ENCODE assay signal across 1 cellular context in genomic region chr20:32207626-32208498, GRCh38.
TF ChIP-seq lines count a peak whose summit lies in the region.

PLAGL2 (minus strand) TSS chr20:32207743; CDS start chr20:32202178, 5,565 bp downstream.
POFUT1 (plus strand) TSS chr20:32207880; CDS start chr20:32207942, 62 bp downstream.

TF ChIP-seq in K562, 482 proteins besides CTCF, POLR2A, EP300 and RAD21 (continued from another document and continues in another):
- TF ChIP-seq CHD7 (IDR thresholded peaks at IDR 0.05; ENCODE audit: low read depth, low read length): no peak
- TF ChIP-seq MTA2 (IDR thresholded peaks at IDR 0.05; ENCODE audit: low read depth): no peak
- TF ChIP-seq HDAC8 (tag; IDR thresholded peaks at IDR 0.05): no peak
- 0 out of 2 replicates have a peak, but pooled peaks have one; percentile 25 for TF ChIP-seq CAMTA2 (CRISPR knock-in tag; conservative IDR thresholded peaks at IDR 0.05)
- TF ChIP-seq RBM17 (IDR thresholded peaks at IDR 0.05; ENCODE audit: borderline replicate concordance, low read depth, low read length): no peak
- TF ChIP-seq FOXK1 (CRISPR knock-in tag; IDR thresholded peaks at IDR 0.05; ENCODE audit: borderline replicate concordance): no peak; the same call in 1 of the 2 replicates
- TF ChIP-seq SREBF2 (CRISPR knock-in tag; IDR thresholded peaks at IDR 0.05): no peak
- TF ChIP-seq SAP30 (IDR thresholded peaks at IDR 0.05; ENCODE audit: borderline replicate concordance, insufficient read depth, low read depth, low read length, poor library complexity, severe bottlenecking): no peak
- TF ChIP-seq XRCC4 (IDR thresholded peaks at IDR 0.05; ENCODE audit: extremely low read depth, insufficient read depth, insufficient read length): no peak
- TF ChIP-seq MITF (IDR thresholded peaks at IDR 0.05): no peak
- TF ChIP-seq PHB2 (IDR thresholded peaks at IDR 0.05; ENCODE audit: low read depth): no peak
- TF ChIP-seq SAFB2 (IDR thresholded peaks at IDR 0.05; ENCODE audit: borderline replicate concordance, low read depth, low read length, severe bottlenecking): no peak
- no peak for TF ChIP-seq ZNF512 (tag; IDR thresholded peaks at IDR 0.05)
- no peak; the same call in 1 of the 2 replicates for TF ChIP-seq DEAF1 (CRISPR knock-in tag; IDR thresholded peaks at IDR 0.05)
- TF ChIP-seq ZNF23 (CRISPR knock-in tag; IDR thresholded peaks at IDR 0.05): no peak
- TF ChIP-seq TCF7L2 (IDR thresholded peaks at IDR 0.05; ENCODE audit: low read depth, low read length): no peak
- TF ChIP-seq SNRNP70 (optimal IDR thresholded peaks at IDR 0.05; ENCODE audit: low read depth, low read length): no peak
- TF ChIP-seq ZNF217 (CRISPR knock-in tag; IDR thresholded peaks at IDR 0.05): no peak
- no peak for TF ChIP-seq ZNF583 (CRISPR knock-in tag; IDR thresholded peaks at IDR 0.05)
- no peak for TF ChIP-seq ZNF165 (CRISPR knock-in tag; IDR thresholded peaks at IDR 0.05; ENCODE audit: borderline replicate concordance)
- peak in 1 of 2 experiments; percentile 79; a peak in 1 of 4 replicates for TF ChIP-seq BCLAF1 (IDR thresholded peaks at IDR 0.05; ENCODE audit: borderline replicate concordance in 1 of 2, control insufficient read depth in 1 of 2, low read depth in 2 of 2, low read length in 1 of 2)
- TF ChIP-seq ZNF707 (CRISPR knock-in tag; conservative IDR thresholded peaks at IDR 0.05): no peak
- no peak for TF ChIP-seq ZBTB49 (CRISPR knock-in tag; IDR thresholded peaks at IDR 0.05; ENCODE audit: borderline replicate concordance)
- no peak for TF ChIP-seq STAG1 (CRISPR knock-in tag; IDR thresholded peaks at IDR 0.05; ENCODE audit: borderline replicate concordance)
- TF ChIP-seq ZNF12 (CRISPR knock-in tag; IDR thresholded peaks at IDR 0.05): 0 out of 2 replicates have a peak, but pooled peaks have one; percentile 22
- TF ChIP-seq ETV6 (IDR thresholded peaks at IDR 0.05; ENCODE audit: borderline replicate concordance in 1 of 2, low read depth in 2 of 2, low read length in 1 of 2): no peak
- TF ChIP-seq ETV6 (CRISPR knock-in tag; IDR thresholded peaks at IDR 0.05; ENCODE audit: borderline replicate concordance): no peak; the same call in 1 of the 2 replicates
- no peak for TF ChIP-seq MAFK (IDR thresholded peaks at IDR 0.05; ENCODE audit: low read length)
- peak; percentile 8 to 86; a peak in 2 of 4 replicates for TF ChIP-seq HDAC1 (IDR thresholded peaks at IDR 0.05)
- 0 out of 2 replicates have a peak, but pooled peaks have one; percentile 64 for TF ChIP-seq ZNF224 (CRISPR knock-in tag; IDR thresholded peaks at IDR 0.05)
- no peak for TF ChIP-seq POLR2AphosphoS2 (IDR thresholded peaks at IDR 0.05; ENCODE audit: low read length)
- no peak for TF ChIP-seq ZBTB34 (CRISPR knock-in tag; IDR thresholded peaks at IDR 0.05)
- TF ChIP-seq ZNF384 (IDR thresholded peaks at IDR 0.05; ENCODE audit: low read depth, low read length): no peak
- peak; percentile 63; the same call in 1 of the 2 replicates for TF ChIP-seq POLR2H (tag; IDR thresholded peaks at IDR 0.05; ENCODE audit: low read depth)
- TF ChIP-seq DPF2 (IDR thresholded peaks at IDR 0.05): 0 out of 2 replicates have a peak, but pooled peaks have one; percentile 16
